In the genomic region with DNA sequence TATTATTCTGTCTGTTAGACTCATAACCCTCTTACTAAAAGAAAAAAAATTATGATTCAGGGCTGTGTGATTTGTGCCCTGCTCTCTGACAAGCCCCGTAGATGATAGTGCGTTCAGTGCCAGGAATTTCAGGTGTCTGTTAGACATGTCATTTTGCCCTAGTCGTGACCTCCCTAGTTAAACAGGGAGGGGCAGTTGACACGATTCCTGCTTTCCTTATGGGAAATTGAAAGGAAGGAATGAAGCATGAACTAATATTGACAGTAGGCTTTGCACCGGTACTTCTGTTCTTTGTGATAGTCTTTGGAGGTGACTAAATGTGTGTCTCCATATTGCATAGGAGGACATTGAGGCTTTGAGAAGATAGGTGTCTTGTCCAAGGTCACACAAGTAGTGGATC, we compare ENCODE assay signal across 1 cellular context.
TF ChIP-seq lines count a peak whose summit lies in the region.

No MANE protein-coding gene starts in this region.

TF ChIP-seq in HepG2, 621 proteins besides CTCF, POLR2A, EP300 and RAD21 (continued from another document and continues in another):
- TF ChIP-seq, protein P1, sequence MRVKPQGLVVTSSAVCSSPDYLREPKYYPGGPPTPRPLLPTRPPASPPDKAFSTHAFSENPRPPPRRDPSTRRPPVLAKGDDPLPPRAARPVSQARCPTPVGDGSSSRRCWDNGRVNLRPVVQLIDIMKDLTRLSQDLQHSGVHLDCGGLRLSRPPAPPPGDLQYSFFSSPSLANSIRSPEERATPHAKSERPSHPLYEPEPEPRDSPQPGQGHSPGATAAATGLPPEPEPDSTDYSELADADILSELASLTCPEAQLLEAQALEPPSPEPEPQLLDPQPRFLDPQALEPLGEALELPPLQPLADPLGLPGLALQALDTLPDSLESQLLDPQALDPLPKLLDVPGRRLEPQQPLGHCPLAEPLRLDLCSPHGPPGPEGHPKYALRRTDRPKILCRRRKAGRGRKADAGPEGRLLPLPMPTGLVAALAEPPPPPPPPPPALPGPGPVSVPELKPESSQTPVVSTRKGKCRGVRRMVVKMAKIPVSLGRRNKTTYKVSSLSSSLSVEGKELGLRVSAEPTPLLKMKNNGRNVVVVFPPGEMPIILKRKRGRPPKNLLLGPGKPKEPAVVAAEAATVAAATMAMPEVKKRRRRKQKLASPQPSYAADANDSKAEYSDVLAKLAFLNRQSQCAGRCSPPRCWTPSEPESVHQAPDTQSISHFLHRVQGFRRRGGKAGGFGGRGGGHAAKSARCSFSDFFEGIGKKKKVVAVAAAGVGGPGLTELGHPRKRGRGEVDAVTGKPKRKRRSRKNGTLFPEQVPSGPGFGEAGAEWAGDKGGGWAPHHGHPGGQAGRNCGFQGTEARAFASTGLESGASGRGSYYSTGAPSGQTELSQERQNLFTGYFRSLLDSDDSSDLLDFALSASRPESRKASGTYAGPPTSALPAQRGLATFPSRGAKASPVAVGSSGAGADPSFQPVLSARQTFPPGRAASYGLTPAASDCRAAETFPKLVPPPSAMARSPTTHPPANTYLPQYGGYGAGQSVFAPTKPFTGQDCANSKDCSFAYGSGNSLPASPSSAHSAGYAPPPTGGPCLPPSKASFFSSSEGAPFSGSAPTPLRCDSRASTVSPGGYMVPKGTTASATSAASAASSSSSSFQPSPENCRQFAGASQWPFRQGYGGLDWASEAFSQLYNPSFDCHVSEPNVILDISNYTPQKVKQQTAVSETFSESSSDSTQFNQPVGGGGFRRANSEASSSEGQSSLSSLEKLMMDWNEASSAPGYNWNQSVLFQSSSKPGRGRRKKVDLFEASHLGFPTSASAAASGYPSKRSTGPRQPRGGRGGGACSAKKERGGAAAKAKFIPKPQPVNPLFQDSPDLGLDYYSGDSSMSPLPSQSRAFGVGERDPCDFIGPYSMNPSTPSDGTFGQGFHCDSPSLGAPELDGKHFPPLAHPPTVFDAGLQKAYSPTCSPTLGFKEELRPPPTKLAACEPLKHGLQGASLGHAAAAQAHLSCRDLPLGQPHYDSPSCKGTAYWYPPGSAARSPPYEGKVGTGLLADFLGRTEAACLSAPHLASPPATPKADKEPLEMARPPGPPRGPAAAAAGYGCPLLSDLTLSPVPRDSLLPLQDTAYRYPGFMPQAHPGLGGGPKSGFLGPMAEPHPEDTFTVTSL (CRISPR knock-in tag; IDR thresholded peaks at IDR 0.05; ENCODE audit: borderline replicate concordance), result no peak
- TF ChIP-seq NFRKB (IDR thresholded peaks at IDR 0.05), result no peak
- TF ChIP-seq HOXA5 (CRISPR knock-in tag; IDR thresholded peaks at IDR 0.05), result no peak
- no peak; the same call in 1 of the 2 replicates for TF ChIP-seq RCOR2 (CRISPR knock-in tag; IDR thresholded peaks at IDR 0.05)
- TF ChIP-seq THAP11 (CRISPR knock-in tag; IDR thresholded peaks at IDR 0.05), result no peak
- TF ChIP-seq SIX4 (CRISPR knock-in tag; IDR thresholded peaks at IDR 0.05), result peak; percentile 85
- TF ChIP-seq BRCA1 (CRISPR knock-in tag; IDR thresholded peaks at IDR 0.05), result no peak
- TF ChIP-seq ZNF746 (CRISPR knock-in tag; IDR thresholded peaks at IDR 0.05), result no peak
- no peak for TF ChIP-seq PHB2 (IDR thresholded peaks at IDR 0.05; ENCODE audit: partially characterized antibody)
- no peak for TF ChIP-seq SRF (IDR thresholded peaks at IDR 0.05; ENCODE audit: low read depth, low read length)
- TF ChIP-seq ELF3 (CRISPR knock-in tag; IDR thresholded peaks at IDR 0.05), result peak; percentile 68
- peak; percentile 80; the same call in 1 of the 2 replicates for TF ChIP-seq ETV5 (CRISPR knock-in tag; IDR thresholded peaks at IDR 0.05; ENCODE audit: borderline replicate concordance)
- TF ChIP-seq ZNF530 (CRISPR knock-in tag; IDR thresholded peaks at IDR 0.05; ENCODE audit: low read depth), result no peak
- no peak for TF ChIP-seq KLF13 (CRISPR knock-in tag; IDR thresholded peaks at IDR 0.05)
- no peak for TF ChIP-seq PAF1 (CRISPR knock-in tag; IDR thresholded peaks at IDR 0.05)
- no peak for TF ChIP-seq ZNF264 (CRISPR knock-in tag; IDR thresholded peaks at IDR 0.05)
- no peak for TF ChIP-seq ZSCAN12 (CRISPR knock-in tag; IDR thresholded peaks at IDR 0.05)
- TF ChIP-seq, protein P2, sequence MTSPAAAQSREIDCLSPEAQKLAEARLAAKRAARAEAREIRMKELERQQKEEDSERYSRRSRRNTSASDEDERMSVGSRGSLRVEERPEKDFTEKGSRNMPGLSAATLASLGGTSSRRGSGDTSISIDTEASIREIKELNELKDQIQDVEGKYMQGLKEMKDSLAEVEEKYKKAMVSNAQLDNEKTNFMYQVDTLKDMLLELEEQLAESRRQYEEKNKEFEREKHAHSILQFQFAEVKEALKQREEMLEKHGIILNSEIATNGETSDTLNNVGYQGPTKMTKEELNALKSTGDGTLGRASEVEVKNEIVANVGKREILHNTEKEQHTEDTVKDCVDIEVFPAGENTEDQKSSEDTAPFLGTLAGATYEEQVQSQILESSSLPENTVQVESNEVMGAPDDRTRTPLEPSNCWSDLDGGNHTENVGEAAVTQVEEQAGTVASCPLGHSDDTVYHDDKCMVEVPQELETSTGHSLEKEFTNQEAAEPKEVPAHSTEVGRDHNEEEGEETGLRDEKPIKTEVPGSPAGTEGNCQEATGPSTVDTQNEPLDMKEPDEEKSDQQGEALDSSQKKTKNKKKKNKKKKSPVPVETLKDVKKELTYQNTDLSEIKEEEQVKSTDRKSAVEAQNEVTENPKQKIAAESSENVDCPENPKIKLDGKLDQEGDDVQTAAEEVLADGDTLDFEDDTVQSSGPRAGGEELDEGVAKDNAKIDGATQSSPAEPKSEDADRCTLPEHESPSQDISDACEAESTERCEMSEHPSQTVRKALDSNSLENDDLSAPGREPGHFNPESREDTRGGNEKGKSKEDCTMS (CRISPR knock-in tag; conservative IDR thresholded peaks at IDR 0.05), result no peak
- TF ChIP-seq XBP1 (CRISPR knock-in tag; IDR thresholded peaks at IDR 0.05), result no peak
- no peak for TF ChIP-seq ZNF136 (CRISPR knock-in tag; IDR thresholded peaks at IDR 0.05; ENCODE audit: low read depth)
- TF ChIP-seq NFIC (IDR thresholded peaks at IDR 0.05; ENCODE audit: low read length), result no peak
- TF ChIP-seq POLR2AphosphoS2 (IDR thresholded peaks at IDR 0.05; ENCODE audit: low read depth, low read length), result no peak
- TF ChIP-seq RORA (CRISPR knock-in tag; IDR thresholded peaks at IDR 0.05), result no peak
- 0 out of 4 replicates have a peak, but pooled peaks of 1 of the 2 experiments have one; percentile 25 for TF ChIP-seq NR2F1 (CRISPR knock-in tag; IDR thresholded peaks at IDR 0.05)
- TF ChIP-seq, protein P3, sequence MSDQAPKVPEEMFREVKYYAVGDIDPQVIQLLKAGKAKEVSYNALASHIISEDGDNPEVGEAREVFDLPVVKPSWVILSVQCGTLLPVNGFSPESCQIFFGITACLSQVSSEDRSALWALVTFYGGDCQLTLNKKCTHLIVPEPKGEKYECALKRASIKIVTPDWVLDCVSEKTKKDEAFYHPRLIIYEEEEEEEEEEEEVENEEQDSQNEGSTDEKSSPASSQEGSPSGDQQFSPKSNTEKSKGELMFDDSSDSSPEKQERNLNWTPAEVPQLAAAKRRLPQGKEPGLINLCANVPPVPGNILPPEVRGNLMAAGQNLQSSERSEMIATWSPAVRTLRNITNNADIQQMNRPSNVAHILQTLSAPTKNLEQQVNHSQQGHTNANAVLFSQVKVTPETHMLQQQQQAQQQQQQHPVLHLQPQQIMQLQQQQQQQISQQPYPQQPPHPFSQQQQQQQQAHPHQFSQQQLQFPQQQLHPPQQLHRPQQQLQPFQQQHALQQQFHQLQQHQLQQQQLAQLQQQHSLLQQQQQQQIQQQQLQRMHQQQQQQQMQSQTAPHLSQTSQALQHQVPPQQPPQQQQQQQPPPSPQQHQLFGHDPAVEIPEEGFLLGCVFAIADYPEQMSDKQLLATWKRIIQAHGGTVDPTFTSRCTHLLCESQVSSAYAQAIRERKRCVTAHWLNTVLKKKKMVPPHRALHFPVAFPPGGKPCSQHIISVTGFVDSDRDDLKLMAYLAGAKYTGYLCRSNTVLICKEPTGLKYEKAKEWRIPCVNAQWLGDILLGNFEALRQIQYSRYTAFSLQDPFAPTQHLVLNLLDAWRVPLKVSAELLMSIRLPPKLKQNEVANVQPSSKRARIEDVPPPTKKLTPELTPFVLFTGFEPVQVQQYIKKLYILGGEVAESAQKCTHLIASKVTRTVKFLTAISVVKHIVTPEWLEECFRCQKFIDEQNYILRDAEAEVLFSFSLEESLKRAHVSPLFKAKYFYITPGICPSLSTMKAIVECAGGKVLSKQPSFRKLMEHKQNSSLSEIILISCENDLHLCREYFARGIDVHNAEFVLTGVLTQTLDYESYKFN (CRISPR knock-in tag; conservative IDR thresholded peaks at IDR 0.05), result no peak
- peak; percentile 49 for TF ChIP-seq CEBPG (CRISPR knock-in tag; IDR thresholded peaks at IDR 0.05)
- TF ChIP-seq WIZ (CRISPR knock-in tag; IDR thresholded peaks at IDR 0.05), result no peak
- TF ChIP-seq HNRNPUL1 (IDR thresholded peaks at IDR 0.05; ENCODE audit: low read depth, low read length), result no peak
- TF ChIP-seq, protein P4, sequence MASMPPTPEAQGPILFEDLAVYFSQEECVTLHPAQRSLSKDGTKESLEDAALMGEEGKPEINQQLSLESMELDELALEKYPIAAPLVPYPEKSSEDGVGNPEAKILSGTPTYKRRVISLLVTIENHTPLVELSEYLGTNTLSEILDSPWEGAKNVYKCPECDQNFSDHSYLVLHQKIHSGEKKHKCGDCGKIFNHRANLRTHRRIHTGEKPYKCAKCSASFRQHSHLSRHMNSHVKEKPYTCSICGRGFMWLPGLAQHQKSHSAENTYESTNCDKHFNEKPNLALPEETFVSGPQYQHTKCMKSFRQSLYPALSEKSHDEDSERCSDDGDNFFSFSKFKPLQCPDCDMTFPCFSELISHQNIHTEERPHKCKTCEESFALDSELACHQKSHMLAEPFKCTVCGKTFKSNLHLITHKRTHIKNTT (CRISPR knock-in tag; IDR thresholded peaks at IDR 0.05), result no peak
- no peak for TF ChIP-seq ZNF780A (CRISPR knock-in tag; IDR thresholded peaks at IDR 0.05)
- TF ChIP-seq ZIK1 (CRISPR knock-in tag; IDR thresholded peaks at IDR 0.05; ENCODE audit: borderline replicate concordance, low read depth), result no peak
- TF ChIP-seq, protein P5, sequence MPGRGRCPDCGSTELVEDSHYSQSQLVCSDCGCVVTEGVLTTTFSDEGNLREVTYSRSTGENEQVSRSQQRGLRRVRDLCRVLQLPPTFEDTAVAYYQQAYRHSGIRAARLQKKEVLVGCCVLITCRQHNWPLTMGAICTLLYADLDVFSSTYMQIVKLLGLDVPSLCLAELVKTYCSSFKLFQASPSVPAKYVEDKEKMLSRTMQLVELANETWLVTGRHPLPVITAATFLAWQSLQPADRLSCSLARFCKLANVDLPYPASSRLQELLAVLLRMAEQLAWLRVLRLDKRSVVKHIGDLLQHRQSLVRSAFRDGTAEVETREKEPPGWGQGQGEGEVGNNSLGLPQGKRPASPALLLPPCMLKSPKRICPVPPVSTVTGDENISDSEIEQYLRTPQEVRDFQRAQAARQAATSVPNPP (CRISPR knock-in tag; IDR thresholded peaks at IDR 0.05), result no peak
- TF ChIP-seq, protein P6, sequence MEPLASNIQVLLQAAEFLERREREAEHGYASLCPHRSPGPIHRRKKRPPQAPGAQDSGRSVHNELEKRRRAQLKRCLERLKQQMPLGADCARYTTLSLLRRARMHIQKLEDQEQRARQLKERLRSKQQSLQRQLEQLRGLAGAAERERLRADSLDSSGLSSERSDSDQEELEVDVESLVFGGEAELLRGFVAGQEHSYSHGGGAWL (CRISPR knock-in tag; IDR thresholded peaks at IDR 0.05), result no peak
- TF ChIP-seq HMGA1 (CRISPR knock-in tag; conservative IDR thresholded peaks at IDR 0.05), result no peak
- TF ChIP-seq ETV6 (CRISPR knock-in tag; conservative IDR thresholded peaks at IDR 0.05), result 0 out of 2 replicates have a peak, but pooled peaks have one; percentile 49
- TF ChIP-seq, protein P7, sequence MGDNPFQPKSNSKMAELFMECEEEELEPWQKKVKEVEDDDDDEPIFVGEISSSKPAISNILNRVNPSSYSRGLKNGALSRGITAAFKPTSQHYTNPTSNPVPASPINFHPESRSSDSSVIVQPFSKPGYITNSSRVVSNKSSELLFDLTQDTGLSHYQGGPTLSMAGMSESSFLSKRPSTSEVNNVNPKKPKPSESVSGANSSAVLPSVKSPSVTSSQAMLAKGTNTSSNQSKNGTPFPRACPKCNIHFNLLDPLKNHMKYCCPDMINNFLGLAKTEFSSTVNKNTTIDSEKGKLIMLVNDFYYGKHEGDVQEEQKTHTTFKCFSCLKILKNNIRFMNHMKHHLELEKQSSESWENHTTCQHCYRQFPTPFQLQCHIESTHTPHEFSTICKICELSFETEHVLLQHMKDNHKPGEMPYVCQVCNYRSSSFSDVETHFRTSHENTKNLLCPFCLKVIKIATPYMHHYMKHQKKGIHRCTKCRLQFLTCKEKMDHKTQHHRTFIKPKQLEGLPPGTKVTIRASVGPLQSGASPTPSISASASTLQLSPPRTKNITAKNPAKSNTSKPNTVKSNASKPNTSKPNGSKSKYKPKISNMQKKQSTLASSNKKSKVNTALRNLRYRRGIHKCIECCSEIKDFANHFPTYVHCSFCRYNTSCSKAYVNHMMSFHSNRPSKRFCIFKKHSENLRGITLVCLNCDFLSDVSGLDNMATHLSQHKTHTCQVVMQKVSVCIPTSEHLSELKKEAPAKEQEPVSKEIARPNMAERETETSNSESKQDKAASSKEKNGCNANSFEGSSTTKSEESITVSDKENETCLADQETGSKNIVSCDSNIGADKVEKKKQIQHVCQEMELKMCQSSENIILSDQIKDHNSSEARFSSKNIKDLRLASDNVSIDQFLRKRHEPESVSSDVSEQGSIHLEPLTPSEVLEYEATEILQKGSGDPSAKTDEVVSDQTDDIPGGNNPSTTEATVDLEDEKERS (CRISPR knock-in tag; IDR thresholded peaks at IDR 0.05), result no peak
- TF ChIP-seq FOXA3 (CRISPR knock-in tag; IDR thresholded peaks at IDR 0.05), result peak; percentile 85
- TF ChIP-seq HDAC1 (CRISPR knock-in tag; IDR thresholded peaks at IDR 0.05), result 0 out of 2 replicates have a peak, but pooled peaks have one; percentile 3
- TF ChIP-seq ZNF674 (CRISPR knock-in tag; IDR thresholded peaks at IDR 0.05; ENCODE audit: low read depth), result no peak
- TF ChIP-seq ZNF629 (CRISPR knock-in tag; conservative IDR thresholded peaks at IDR 0.05), result no peak
- peak; percentile 57; the same call in 1 of the 2 replicates for TF ChIP-seq TARDBP (CRISPR knock-in tag; IDR thresholded peaks at IDR 0.05)
- TF ChIP-seq NKX3-1 (CRISPR knock-in tag; IDR thresholded peaks at IDR 0.05), result no peak
- no peak for TF ChIP-seq ZNF564 (CRISPR knock-in tag; IDR thresholded peaks at IDR 0.05)
- TF ChIP-seq, protein P8, sequence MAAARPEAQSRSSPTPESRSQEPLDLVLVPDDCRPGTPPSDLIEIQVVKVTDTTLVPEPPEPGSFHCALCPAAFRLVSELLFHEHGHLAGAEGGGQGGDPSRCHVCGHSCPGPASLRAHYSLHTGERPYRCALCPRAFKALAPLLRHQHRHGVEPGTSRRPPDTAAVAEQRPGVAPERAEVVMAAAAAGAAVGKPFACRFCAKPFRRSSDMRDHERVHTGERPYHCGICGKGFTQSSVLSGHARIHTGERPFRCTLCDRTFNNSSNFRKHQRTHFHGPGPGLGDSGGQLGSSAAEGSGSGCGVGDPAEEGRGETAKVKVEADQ (CRISPR knock-in tag; IDR thresholded peaks at IDR 0.05; ENCODE audit: borderline replicate concordance), result no peak
- 0 out of 2 replicates have a peak, but pooled peaks have one; percentile 14 for TF ChIP-seq JUN (CRISPR knock-in tag; IDR thresholded peaks at IDR 0.05)
- no peak for TF ChIP-seq SMAD9 (CRISPR knock-in tag; IDR thresholded peaks at IDR 0.05)
